ENCODE assay signal across 19 cellular contexts in the genomic region with DNA sequence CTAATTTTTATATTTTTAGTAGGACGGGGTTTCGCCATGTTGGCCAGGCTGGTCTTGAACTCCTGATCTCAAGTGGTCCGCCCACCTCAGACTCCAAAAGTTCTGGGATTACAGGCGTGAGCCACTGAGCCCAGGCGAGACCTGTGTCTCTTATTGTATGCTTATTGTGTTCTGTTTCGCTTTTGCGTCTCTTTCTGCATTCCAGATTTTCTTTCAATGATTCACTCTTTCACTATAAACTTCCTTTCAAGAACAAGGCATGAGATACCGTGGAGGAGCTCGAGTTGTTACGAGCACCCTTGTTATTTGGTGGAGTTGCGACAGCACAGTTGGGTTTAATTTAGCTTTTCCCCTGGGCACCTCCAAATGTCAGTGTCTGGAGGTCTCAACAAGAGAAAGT.
"Had no signal": no experiment of that assay in that cellular context is flagged by ENCODE, and none has a peak within 500 bp of the region (broad histone marks: within the 10 kb centered on the region; RNA-seq: fewer than 3 reads in every experiment).

No MANE protein-coding gene starts in this region.

- H3K4me3 ChIP-seq: dorsolateral prefrontal cortex, left lung, psoas muscle, skin epidermis, tibial artery had no signal

- H3K27me3 ChIP-seq: left lung, tibial artery had no signal

- DNase-seq: activated CD4-positive, alpha-beta T cell treated with anti-CD3 and anti-CD28 coated beads, Interleukin-2, amount 50 U/mL, for 4 hours; activated gamma-delta T cell treated with Interleukin-2 at 50 U/mL for 16 hours; amniotic stem cell; dorsolateral prefrontal cortex; endodermal cell; hypothalamus; kidney; left lung; psoas muscle; right cardiac atrium; stimulated activated naive CD8-positive, alpha-beta T cell treated with anti-CD3 and anti-CD28 coated beads, Interleukin-15, Interleukin-2, amounts not matched to agents 100 U/mL and 50 U/mL, for 24 hours; substantia nigra; tibial artery had no signal

- FAIRE-seq: colon, frontal cortex, kidney, TTC549, urothelium cell line had no signal

- H3K27ac ChIP-seq: dorsolateral prefrontal cortex, epithelial cell of prostate, left lung, psoas muscle, skin epidermis, tibial artery had no signal

- H3K36me3 ChIP-seq: left lung, tibial artery had no signal
